9 cellular contexts compared by ENCODE assay signal in the genomic region with DNA sequence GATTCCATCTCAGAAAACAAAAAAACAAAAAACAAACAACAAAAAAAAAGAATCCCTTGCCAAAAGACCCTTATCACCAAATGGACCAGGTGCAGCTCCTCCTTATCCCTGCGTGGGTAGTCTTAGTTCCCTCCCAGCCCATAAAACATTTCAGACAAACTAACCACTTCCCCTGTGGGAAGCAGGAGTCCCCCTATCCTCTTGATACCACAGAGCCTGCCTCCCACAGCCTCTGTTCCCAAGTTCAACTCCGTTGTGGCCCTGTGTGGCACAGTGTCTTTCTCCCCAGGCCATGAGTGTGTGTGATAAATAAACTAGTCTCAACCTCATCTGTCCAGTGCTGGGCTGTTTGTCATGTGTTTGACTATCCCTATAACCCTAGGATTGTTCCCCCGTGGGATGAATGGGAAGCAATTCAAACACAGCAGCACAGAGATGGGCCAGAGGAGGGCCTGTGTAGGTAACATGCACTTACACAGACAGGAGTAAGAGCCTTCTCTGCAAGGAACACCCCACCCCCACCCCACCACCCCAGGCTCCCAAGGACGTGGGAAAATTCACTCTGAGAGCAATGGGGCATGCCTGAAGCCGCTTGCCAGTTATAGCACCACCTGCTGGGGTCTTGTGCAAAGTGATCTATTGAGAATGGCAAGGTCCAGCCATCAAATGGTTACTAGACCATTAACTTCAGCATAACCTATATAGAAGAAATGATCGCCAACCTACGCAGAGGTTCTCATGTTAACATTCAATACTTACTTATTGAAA.
DNase-seq lines count a peak whose midpoint lies in the region; ATAC-seq, FAIRE-seq and TF ChIP-seq lines count a peak whose summit lies in the region.
"Had no signal": no experiment of that assay in that cellular context is flagged by ENCODE, and none has a peak within 500 bp of the region (broad histone marks: within the 10 kb centered on the region; RNA-seq: fewer than 3 reads in every experiment).

No MANE protein-coding gene starts in this region.

- peak; percentile 20 for DNase-seq in CD1c-positive myeloid dendritic cell (ENCODE audit: extremely low spot score)
- no peak for DNase-seq in GM18507 (ENCODE audit: extremely low spot score, insufficient read length, low read depth)
- peak; percentile 43 for DNase-seq in HT1080 (ENCODE audit: low read depth)
- peak; percentile 39 for DNase-seq in activated CD8-positive, alpha-beta T cell treated with anti-CD3 and anti-CD28 coated beads for 36 hours
- peak; percentile 40 for DNase-seq in neural crest cell (ENCODE audit: low read depth, low spot score)
- DNase-seq in esophagus squamous epithelium (lab: John Stamatoyannopoulos, UW), result no peak
- no peak for DNase-seq in NCI-H2171 (lab: John Stamatoyannopoulos, UW)

- no peaks in the 10 kb centered on the region for H3K9me3 ChIP-seq in esophagus squamous epithelium

- H3K4me3 ChIP-seq in esophagus squamous epithelium, result no peak overlapping the region

- H3K36me3 ChIP-seq in esophagus squamous epithelium, result no peaks in the 10 kb centered on the region

- no peak overlapping the region for H3K27ac ChIP-seq in esophagus squamous epithelium
- H3K27ac ChIP-seq: epithelial cell of prostate had no signal

- no peaks in the 10 kb centered on the region for H3K4me1 Mint-ChIP-seq in activated CD8-positive, alpha-beta T cell treated with anti-CD3 and anti-CD28 coated beads for 36 hours (ENCODE audit: low read depth)
- no peaks in the 10 kb centered on the region for H3K4me1 Mint-ChIP-seq in neural crest cell

- no peak overlapping the region for H3K4me3 Mint-ChIP-seq in activated CD8-positive, alpha-beta T cell treated with anti-CD3 and anti-CD28 coated beads for 36 hours
- no peak overlapping the region for H3K4me3 Mint-ChIP-seq in neural crest cell

- H3K9me3 Mint-ChIP-seq in activated CD8-positive, alpha-beta T cell treated with anti-CD3 and anti-CD28 coated beads for 36 hours, result no peaks in the 10 kb centered on the region
- H3K9me3 Mint-ChIP-seq in neural crest cell, result no peaks in the 10 kb centered on the region

- no peak for TF ChIP-seq CTCF in activated CD8-positive, alpha-beta T cell treated with anti-CD3 and anti-CD28 coated beads for 36 hours (IDR thresholded peaks at IDR 0.05)
- peak; percentile 57 for TF ChIP-seq CTCF in neural crest cell (conservative IDR thresholded peaks at IDR 0.05)
- no peak for TF ChIP-seq CTCF in esophagus squamous epithelium (IDR thresholded peaks at IDR 0.05)

- peaks cover 0 to 3% (median 0%) of the 10 kb centered on the region in 4 donors for H3K27me3 ChIP-seq in esophagus squamous epithelium

- POLR2A ChIA-PET in activated CD8-positive, alpha-beta T cell treated with anti-CD3 and anti-CD28 coated beads for 36 hours (lab: Charles Lee), result no interaction called here

- no peak overlapping the region for H3K27ac Mint-ChIP-seq in activated CD8-positive, alpha-beta T cell treated with anti-CD3 and anti-CD28 coated beads for 36 hours
- no peak overlapping the region for H3K27ac Mint-ChIP-seq in neural crest cell (ENCODE audit: unreplicated experiment)

- ATAC-seq in activated CD8-positive, alpha-beta T cell treated with anti-CD3 and anti-CD28 coated beads for 36 hours, result no peak
- ATAC-seq in GM21786 (IDR thresholded peaks at IDR 0.05; ENCODE audit: unreplicated experiment), result no peak

- no peaks in the 10 kb centered on the region for H3K36me3 Mint-ChIP-seq in activated CD8-positive, alpha-beta T cell treated with anti-CD3 and anti-CD28 coated beads for 36 hours (ENCODE audit: low read depth)
- H3K36me3 Mint-ChIP-seq in neural crest cell (ENCODE audit: low read depth), result no peaks in the 10 kb centered on the region

- WGBS in esophagus squamous epithelium, 2 donors, result 64 to 70% methylated on average over 5 of the region's 7 CpGs

- peak; percentile 60 for FAIRE-seq in GM18507 (lab: Jason Lieb, UNC)

- intact Hi-C loops in activated CD8-positive, alpha-beta T cell treated with anti-CD3 and anti-CD28 coated beads for 36 hours (cut with micrococcal nuclease), result no loop called here
- intact Hi-C loops in esophagus squamous epithelium (cut with DNase I), result no loop called here

- no peak for TF ChIP-seq POLR2A in esophagus squamous epithelium (IDR thresholded peaks at IDR 0.05)

- CTCF ChIA-PET in activated CD8-positive, alpha-beta T cell treated with anti-CD3 and anti-CD28 coated beads for 36 hours (lab: Charles Lee), result interaction anchor here (0.8 kb wide), 1 partner anchor 35 kb away, joined by 3 read pairs; no protein-coding TSS in a partner anchor

- no peaks in the 10 kb centered on the region for H3K27me3 Mint-ChIP-seq in activated CD8-positive, alpha-beta T cell treated with anti-CD3 and anti-CD28 coated beads for 36 hours
- peaks cover 4% of the 10 kb centered on the region for H3K27me3 Mint-ChIP-seq in neural crest cell (ENCODE audit: low read depth)

- H3K4me1 ChIP-seq in esophagus squamous epithelium, result no peaks in the 10 kb centered on the region

Comparison
In these comparisons a context has a peak if more than half of its experiments do, and no peak if none do; other contexts are left out.
1. DNase-seq: peak in CD1c-positive myeloid dendritic cell (single experiment), HT1080 (single experiment), activated CD8-positive, alpha-beta T cell treated with anti-CD3 and anti-CD28 coated beads for 36 hours (single experiment) and neural crest cell (single experiment); none in GM18507 (single experiment), esophagus squamous epithelium (single experiment) and NCI-H2171 (single experiment).